In the genomic region with DNA sequence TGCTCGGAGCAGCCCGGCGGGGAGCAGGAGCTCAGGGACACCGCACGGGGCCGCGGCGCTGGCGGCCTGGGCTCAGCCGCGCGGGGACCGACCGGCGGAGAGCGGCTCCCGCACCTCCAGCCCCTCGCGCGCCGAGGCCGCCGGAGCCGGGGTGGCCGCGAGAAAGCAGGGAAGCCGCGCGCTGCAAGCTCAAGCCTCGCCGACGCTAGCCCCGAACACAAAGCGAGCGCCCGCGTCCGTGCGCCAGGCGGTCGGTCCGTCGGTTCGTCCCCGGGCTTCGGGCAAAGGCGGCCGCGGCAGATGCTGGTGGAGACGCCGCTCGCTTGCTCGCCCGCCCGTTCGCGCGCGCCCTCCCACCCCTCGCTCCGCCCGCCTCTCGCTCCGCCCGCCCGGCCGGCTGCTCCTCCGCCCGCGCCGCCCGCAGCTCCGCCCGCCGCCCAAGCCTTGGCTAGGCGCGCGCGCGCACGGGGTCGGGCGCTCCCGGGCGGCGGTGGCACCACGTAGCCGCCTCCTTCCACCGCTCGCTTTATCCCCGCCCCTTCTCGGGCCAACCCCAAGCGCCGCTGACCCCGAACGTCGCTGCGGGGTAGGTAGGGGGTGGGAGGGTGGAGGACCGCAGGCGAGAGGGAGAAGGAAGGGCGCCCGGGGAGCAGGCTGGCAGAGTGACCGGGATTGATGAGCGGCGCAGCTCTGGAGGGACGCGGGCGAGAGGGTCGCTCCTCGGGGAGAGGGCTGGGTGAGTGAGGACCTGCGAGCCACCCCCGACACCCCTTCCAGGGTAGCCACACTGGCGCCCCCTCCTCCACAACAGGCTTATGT, we compare ENCODE assay signal across 8 cellular contexts. TPM values are rescaled to one million over a fixed set of nuclear protein-coding genes. Genes with fewer than 3 reads are reported as not detected.
DNase-seq lines count a peak whose midpoint lies in the region; ATAC-seq and TF ChIP-seq lines count a peak whose summit lies in the region.

A gene (minus strand): TSS at position 325 of the 819 bp plus-strand sequence.

- H2AFZ ChIP-seq in smooth muscle cell (ENCODE audit: low read depth), result peak within 1 kb of the TSS; percentile 76

- H3K9me3 Mint-ChIP-seq in immature natural killer cell, result no peaks in the 10 kb centered on the region

- H3K27me3 Mint-ChIP-seq in immature natural killer cell (ENCODE audit: low read depth in 3 of 3), result peaks cover 0 to 6% (median 2%) of the 10 kb centered on the region in 3 donors

- peaks cover 14% of the 10 kb centered on the region for H3F3A ChIP-seq in smooth muscle cell (ENCODE audit: low read depth)

- peak within 1 kb of the TSS; percentile 91 to 97 (median 92) for H3K4me3 Mint-ChIP-seq in immature natural killer cell

- DNase-seq in DMS79 treated with DMSO at 0.1 percent for 48 hours (lab: John Stamatoyannopoulos, UW) (peak; percentile 16), DMS79 (lab: John Stamatoyannopoulos, UW) (no peak), NCI-H1930 (lab: John Stamatoyannopoulos, UW) (peak; percentile 60 to 79), cardiac fibroblast (ENCODE audit: low read depth in 2 of 2) (peak; percentile 78 to 90), immature natural killer cell (peak; percentile 80 to 85 (median 85)), smooth muscle cell (lab: John Stamatoyannopoulos, UW; ENCODE audit: unreplicated experiment) (peak; percentile 49)
- peak; percentile 66 to 77 (median 74) for DNase-seq in activated CD4-positive, CD25-positive, alpha-beta regulatory T cell (lab: John Stamatoyannopoulos, UW)

- H3K4me3 ChIP-seq in cardiac fibroblast (replicated peaks in 1 of 2; ENCODE audit: low read depth in 2 of 2, low read length in 2 of 2), result peak within 1 kb of the TSS; percentile 76 to 78
- peak within 1 kb of the TSS; percentile 63 for H3K4me3 ChIP-seq in smooth muscle cell

- no peaks in the 10 kb centered on the region for H3K9me3 ChIP-seq in smooth muscle cell (replicated peaks; ENCODE audit: low read depth)

- H3K27ac Mint-ChIP-seq in immature natural killer cell, result peak within 1 kb of the TSS; percentile 47 to 93 (median 76)

- peaks cover 0 to 7% (median 0%) of the 10 kb centered on the region in 3 donors for H3K36me3 Mint-ChIP-seq in immature natural killer cell

- no peaks in the 10 kb centered on the region for H3K27me3 ChIP-seq in smooth muscle cell (ENCODE audit: low read depth)

- H3K79me2 ChIP-seq in smooth muscle cell (ENCODE audit: low read depth), result peaks cover 47% of the 10 kb centered on the region

- peak; percentile 51 for ATAC-seq in HG02884 (IDR thresholded peaks at IDR 0.05; ENCODE audit: unreplicated experiment)

- peaks cover 44 to 69% of the 10 kb centered on the region in 2 donors for H3K4me1 Mint-ChIP-seq in immature natural killer cell

- peak within 1 kb of the TSS; percentile 91 for H3K4me2 ChIP-seq in smooth muscle cell

- no peak for TF ChIP-seq CTCF in cardiac fibroblast (IDR thresholded peaks at IDR 0.05; ENCODE audit: low read depth, low read length)
- no peak for TF ChIP-seq CTCF in smooth muscle cell (IDR thresholded peaks at IDR 0.05; ENCODE audit: borderline replicate concordance, insufficient read depth, poor library complexity, severe bottlenecking)

- WGBS in smooth muscle cell (ENCODE audit: low lambda C conversion rate), result under 1% methylated on average over 41 of the region's 113 CpGs

- peak within 1 kb of the TSS; percentile 56 for H3K27ac ChIP-seq in smooth muscle cell (ENCODE audit: low read depth)

- peak within 1 kb of the TSS; percentile 67 for H3K9ac ChIP-seq in smooth muscle cell (ENCODE audit: low read depth)

- H4K20me1 ChIP-seq in smooth muscle cell (ENCODE audit: low read depth), result peaks cover 9% of the 10 kb centered on the region

- H3K4me1 ChIP-seq in smooth muscle cell (ENCODE audit: low read depth), result peaks cover 41% of the 10 kb centered on the region

- H3K36me3 ChIP-seq in smooth muscle cell (ENCODE audit: low read depth), result no peaks in the 10 kb centered on the region

RNA-seq across cellular contexts. Expression of the gene that starts here (rescaled TPM):
- polyA plus RNA-seq in immature natural killer cell, result 10 to 100 TPM; 21.9 to 37.8 (median 27.2) TPM
- total RNA-seq in smooth muscle cell, result 28.3 and 36.9 TPM in 2 replicates
- polyA plus RNA-seq in smooth muscle cell, result 33.7 and 35.8 TPM in 2 replicates
